Comparison of ENCODE assay signal across 1 cellular context in the genomic region with DNA sequence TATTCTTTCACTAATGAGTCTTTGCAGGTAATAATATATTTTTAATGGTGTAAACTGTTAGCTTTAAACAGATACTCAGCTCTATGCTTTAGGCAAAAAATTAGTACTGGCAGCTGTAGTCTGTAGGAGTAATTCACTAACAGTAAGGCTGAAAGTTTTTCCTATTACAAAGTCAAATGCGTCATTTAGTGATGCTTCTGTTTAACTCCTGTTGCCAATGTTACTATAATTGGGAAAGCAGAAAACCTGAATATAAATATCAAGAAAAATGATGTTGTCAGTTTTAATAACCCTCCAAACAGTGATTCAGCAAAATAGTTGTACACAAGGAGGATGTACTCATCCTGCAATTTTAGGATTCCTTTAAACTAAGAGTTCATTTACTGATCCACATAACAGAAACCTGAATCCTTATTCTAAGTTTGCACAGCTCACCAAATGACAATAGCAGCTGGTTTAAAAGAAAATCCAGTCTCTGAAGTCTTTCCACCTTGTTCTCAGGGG.
TF ChIP-seq lines count a peak whose summit lies in the region.

No MANE protein-coding gene starts in this region.

TF ChIP-seq in GM23338, 12 proteins besides CTCF, POLR2A, EP300 and RAD21 (continued from another document):
- TF ChIP-seq, protein P1, sequence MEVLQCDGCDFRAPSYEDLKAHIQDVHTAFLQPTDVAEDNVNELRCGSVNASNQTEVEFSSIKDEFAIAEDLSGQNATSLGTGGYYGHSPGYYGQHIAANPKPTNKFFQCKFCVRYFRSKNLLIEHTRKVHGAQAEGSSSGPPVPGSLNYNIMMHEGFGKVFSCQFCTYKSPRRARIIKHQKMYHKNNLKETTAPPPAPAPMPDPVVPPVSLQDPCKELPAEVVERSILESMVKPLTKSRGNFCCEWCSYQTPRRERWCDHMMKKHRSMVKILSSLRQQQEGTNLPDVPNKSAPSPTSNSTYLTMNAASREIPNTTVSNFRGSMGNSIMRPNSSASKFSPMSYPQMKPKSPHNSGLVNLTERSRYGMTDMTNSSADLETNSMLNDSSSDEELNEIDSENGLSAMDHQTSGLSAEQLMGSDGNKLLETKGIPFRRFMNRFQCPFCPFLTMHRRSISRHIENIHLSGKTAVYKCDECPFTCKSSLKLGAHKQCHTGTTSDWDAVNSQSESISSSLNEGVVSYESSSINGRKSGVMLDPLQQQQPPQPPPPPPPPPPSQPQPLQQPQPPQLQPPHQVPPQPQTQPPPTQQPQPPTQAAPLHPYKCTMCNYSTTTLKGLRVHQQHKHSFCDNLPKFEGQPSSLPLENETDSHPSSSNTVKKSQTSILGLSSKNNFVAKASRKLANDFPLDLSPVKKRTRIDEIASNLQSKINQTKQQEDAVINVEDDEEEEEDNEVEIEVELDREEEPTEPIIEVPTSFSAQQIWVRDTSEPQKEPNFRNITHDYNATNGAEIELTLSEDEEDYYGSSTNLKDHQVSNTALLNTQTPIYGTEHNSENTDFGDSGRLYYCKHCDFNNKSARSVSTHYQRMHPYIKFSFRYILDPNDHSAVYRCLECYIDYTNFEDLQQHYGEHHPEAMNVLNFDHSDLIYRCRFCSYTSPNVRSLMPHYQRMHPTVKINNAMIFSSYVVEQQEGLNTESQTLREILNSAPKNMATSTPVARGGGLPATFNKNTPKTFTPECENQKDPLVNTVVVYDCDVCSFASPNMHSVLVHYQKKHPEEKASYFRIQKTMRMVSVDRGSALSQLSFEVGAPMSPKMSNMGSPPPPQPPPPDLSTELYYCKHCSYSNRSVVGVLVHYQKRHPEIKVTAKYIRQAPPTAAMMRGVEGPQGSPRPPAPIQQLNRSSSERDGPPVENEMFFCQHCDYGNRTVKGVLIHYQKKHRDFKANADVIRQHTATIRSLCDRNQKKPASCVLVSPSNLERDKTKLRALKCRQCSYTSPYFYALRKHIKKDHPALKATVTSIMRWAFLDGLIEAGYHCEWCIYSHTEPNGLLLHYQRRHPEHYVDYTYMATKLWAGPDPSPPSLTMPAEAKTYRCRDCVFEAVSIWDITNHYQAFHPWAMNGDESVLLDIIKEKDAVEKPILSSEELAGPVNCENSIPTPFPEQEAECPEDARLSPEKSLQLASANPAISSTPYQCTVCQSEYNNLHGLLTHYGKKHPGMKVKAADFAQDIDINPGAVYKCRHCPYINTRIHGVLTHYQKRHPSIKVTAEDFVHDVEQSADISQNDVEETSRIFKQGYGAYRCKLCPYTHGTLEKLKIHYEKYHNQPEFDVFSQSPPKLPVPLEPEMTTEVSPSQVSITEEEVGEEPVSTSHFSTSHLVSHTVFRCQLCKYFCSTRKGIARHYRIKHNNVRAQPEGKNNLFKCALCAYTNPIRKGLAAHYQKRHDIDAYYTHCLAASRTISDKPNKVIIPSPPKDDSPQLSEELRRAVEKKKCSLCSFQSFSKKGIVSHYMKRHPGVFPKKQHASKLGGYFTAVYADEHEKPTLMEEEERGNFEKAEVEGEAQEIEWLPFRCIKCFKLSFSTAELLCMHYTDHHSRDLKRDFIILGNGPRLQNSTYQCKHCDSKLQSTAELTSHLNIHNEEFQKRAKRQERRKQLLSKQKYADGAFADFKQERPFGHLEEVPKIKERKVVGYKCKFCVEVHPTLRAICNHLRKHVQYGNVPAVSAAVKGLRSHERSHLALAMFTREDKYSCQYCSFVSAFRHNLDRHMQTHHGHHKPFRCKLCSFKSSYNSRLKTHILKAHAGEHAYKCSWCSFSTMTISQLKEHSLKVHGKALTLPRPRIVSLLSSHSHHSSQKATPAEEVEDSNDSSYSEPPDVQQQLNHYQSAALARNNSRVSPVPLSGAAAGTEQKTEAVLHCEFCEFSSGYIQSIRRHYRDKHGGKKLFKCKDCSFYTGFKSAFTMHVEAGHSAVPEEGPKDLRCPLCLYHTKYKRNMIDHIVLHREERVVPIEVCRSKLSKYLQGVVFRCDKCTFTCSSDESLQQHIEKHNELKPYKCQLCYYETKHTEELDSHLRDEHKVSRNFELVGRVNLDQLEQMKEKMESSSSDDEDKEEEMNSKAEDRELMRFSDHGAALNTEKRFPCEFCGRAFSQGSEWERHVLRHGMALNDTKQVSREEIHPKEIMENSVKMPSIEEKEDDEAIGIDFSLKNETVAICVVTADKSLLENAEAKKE (CRISPR knock-in tag; IDR thresholded peaks at IDR 0.05): no peak
- no peak for TF ChIP-seq POLR2AphosphoS5 (IDR thresholded peaks at IDR 0.05; ENCODE audit: low read depth)
TF ChIP-seq in GM23338: peak in this region for 0.
